Comparison of ENCODE assay signal across 12 cellular contexts in the genomic region with DNA sequence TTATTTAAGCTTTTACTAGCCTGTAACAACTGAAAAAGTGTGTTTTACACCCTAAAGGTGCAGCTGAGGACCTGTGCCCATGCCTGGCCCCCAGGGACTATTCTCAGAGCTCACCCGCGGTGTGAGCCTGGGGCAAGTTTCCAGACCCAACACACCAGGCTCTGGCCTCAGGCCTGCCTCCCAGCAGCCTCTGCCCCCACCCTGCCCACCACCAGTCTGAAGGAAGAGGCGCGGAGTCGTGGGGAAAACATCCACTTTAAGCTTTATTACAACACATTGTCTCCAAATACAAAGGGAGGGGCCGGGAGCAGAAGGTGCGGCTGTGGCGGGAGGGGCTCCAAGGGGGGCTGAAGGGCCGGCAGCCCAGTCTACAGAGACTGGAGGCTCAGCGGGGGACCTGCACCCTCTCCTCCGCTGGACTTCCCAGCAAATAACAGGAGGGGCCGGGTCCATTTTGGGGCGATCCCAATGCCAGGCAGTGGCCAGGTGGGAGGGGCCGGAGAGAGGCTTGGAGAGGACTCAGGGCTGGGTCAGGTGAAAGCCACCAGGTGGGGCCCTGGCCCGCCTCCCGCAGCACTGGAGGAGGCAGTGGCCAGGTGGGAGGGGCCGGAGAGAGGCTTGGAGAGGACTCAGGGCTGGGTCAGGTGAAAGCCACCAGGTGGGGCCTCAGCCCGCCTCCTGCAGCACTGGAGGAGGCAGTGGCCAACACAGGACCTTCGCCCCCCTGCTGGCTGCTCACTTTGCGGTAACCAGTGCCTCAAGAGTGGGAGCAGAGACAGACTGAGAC. TPM values are rescaled to one million over a fixed set of nuclear protein-coding genes. Genes with fewer than 3 reads are reported as not detected.
DNase-seq lines count a peak whose midpoint lies in the region; ATAC-seq, FAIRE-seq and TF ChIP-seq lines count a peak whose summit lies in the region.
"Had no signal": no experiment of that assay in that cellular context is flagged by ENCODE, and none has a peak within 500 bp of the region (broad histone marks: within the 10 kb centered on the region; RNA-seq: fewer than 3 reads in every experiment).

No MANE protein-coding gene starts in this region.

- H3K4me1 ChIP-seq in colonic mucosa (peaks cover 8% of the 10 kb centered on the region), pancreas (peaks cover 11 to 23% (median 17%) of the 10 kb centered on the region in 3 donors), esophagus squamous epithelium (peaks cover 15 to 35% (median 16%) of the 10 kb centered on the region in 3 donors)

- no peaks in the 10 kb centered on the region for H3K36me3 ChIP-seq in colonic mucosa
- peaks cover 0 to 9% (median 0%) of the 10 kb centered on the region in 3 donors for H3K36me3 ChIP-seq in pancreas
- no peaks in the 10 kb centered on the region for H3K36me3 ChIP-seq in esophagus squamous epithelium

- peak; percentile 79 to 92 (median 88) for ATAC-seq in pancreas
- ATAC-seq: activated T-cell treated with anti-CD3 and anti-CD28 coated beads, Interleukin-2, amount 50 U/mL, for 4 hours; GM12878 had no signal

- H3K9me3 ChIP-seq in colonic mucosa (no peaks in the 10 kb centered on the region), pancreas (no peaks in the 10 kb centered on the region), esophagus squamous epithelium (no peaks in the 10 kb centered on the region)

- no peak for FAIRE-seq in pancreas (lab: Jason Lieb, UNC)
- FAIRE-seq: GM12878 had no signal

- H3K4me3 ChIP-seq in colonic mucosa: no peak overlapping the region
- peak overlapping the region in 1 of 4 donors; percentile 26 for H3K4me3 ChIP-seq in pancreas
- H3K4me3 ChIP-seq in esophagus squamous epithelium: no peak overlapping the region
- H3K4me3 ChIP-seq: GM12878 had no signal

- intact Hi-C loops in colonic mucosa (cut with DNase I): no loop called here
- intact Hi-C loops in pancreas (cut with DNase I): no loop called here
- intact Hi-C loops in esophagus squamous epithelium (cut with DNase I): no loop called here

- peak overlapping the region in 1 of 2 donors; percentile 51 for H3K9ac ChIP-seq in colonic mucosa (ENCODE audit: low read depth in 2 of 2, low read length in 2 of 2)

- 11 to 14% methylated on average over 19 to 20 of the region's 20 CpGs for WGBS in pancreas, 2 donors
- 31 to 37% methylated on average over 6 to 9 of the region's 20 CpGs for WGBS in esophagus squamous epithelium, 2 donors

- in situ Hi-C loops in G401 (cut with HindIII; ENCODE audit: low sequenced_read_pairs): no loop called here

- TF ChIP-seq CTCF in colonic mucosa (IDR thresholded peaks at IDR 0.05): peak; percentile 36
- TF ChIP-seq CTCF in pancreas (IDR thresholded peaks at IDR 0.05): peak in 3 of 4 donors; percentile 33 to 40 (median 38)
- TF ChIP-seq CTCF in esophagus squamous epithelium (IDR thresholded peaks at IDR 0.05): peak in 2 of 6 experiments; percentile 29 to 44

- DNase-seq in G401 (ENCODE audit: low spot score) (peak; percentile 40), NCI-H2029 treated with DMSO at 0.1 percent for 48 hours (lab: John Stamatoyannopoulos, UW) (peak; percentile 35), colonic mucosa (peak; percentile 88), pancreas (peak; percentile 80 to 99 (median 96)), esophagus squamous epithelium (lab: John Stamatoyannopoulos, UW) (no peak), NCI-H524 treated with DMSO at 0.1 percent for 48 hours (lab: John Stamatoyannopoulos, UW) (no peak)
- DNase-seq in activated CD4-positive, alpha-beta T cell treated with anti-CD3 and anti-CD28 coated beads for 48 hours: no peak
- DNase-seq: activated T-cell treated with anti-CD3 and anti-CD28 coated beads, Interleukin-2, amount 50 U/mL, for 4 hours; anterior cingulate cortex; NCI-H1048 had no signal

- H3K27ac ChIP-seq in colonic mucosa (no peak overlapping the region), pancreas (peak overlapping the region; percentile 9 to 69 (median 51)), esophagus squamous epithelium (peak overlapping the region in 1 of 4 donors; percentile 5)

- TF ChIP-seq POLR2A in esophagus squamous epithelium (IDR thresholded peaks at IDR 0.05): no peak

- H3K27me3 ChIP-seq in colonic mucosa (no peaks in the 10 kb centered on the region), pancreas (no peaks in the 10 kb centered on the region), esophagus squamous epithelium (peaks cover 0 to 74% (median 0%) of the 10 kb centered on the region in 4 donors)

RNA-seq across cellular contexts. Expression of a gene that starts 18.1 kb away (rescaled TPM):
- total RNA-seq in G401 (2014; rRNA removed; shearing (Covaris generic)): 1.5 and 8.9 TPM in 2 replicates
- total RNA-seq in colonic mucosa (10 to 100 TPM; 21.8 to 33.9 TPM), pancreas (10 to 100 TPM in 4 of 6 donors, 1 to 10 TPM in 2; 6.4 to 23.5 (median 14.3) TPM), esophagus squamous epithelium (1 to 10 TPM in 2 of 4 donors, under 1 TPM in 2; 0.12 to 1.3 (median 0.64) TPM)
- polyA plus RNA-seq in pancreas: 10 to 100 TPM; 11.8 to 12.7 TPM

RNA-seq across cellular contexts. Expression of a gene that starts 31.1 kb away (rescaled TPM):
- total RNA-seq in G401 (2014; rRNA removed; shearing (Covaris generic)): not detected in 2 replicates
- total RNA-seq in colonic mucosa (not detected), pancreas (not detected), esophagus squamous epithelium (not detected)
- polyA plus RNA-seq in pancreas: under 1 TPM in 1 of 2 donors, not detected in 1; 0.46 TPM
- total RNA-seq: activated T-cell treated with anti-CD3 and anti-CD28 coated beads, Interleukin-2, amount 50 U/mL, for 4 hours; GM12878; neural crest cell had no signal
- polyA plus RNA-seq: GM12878 had no signal

RNA-seq across cellular contexts. Expression of a gene that starts 44.1 kb away (rescaled TPM):
- not detected in 2 replicates for total RNA-seq in G401 (2014; rRNA removed; shearing (Covaris generic))
- total RNA-seq in colonic mucosa (not detected), pancreas (not detected), esophagus squamous epithelium (not detected)
- under 1 TPM in 1 of 2 donors, not detected in 1; 0.15 TPM for polyA plus RNA-seq in pancreas
- total RNA-seq: activated T-cell treated with anti-CD3 and anti-CD28 coated beads, Interleukin-2, amount 50 U/mL, for 4 hours; GM12878; neural crest cell had no signal
- polyA plus RNA-seq: GM12878 had no signal

RNA-seq across cellular contexts. Expression of a gene that starts 54.3 kb away (rescaled TPM):
- total RNA-seq in G401 (2014; rRNA removed; shearing (Covaris generic)): not detected in 2 replicates
- total RNA-seq in colonic mucosa: not detected
- not detected for total RNA-seq in pancreas
- polyA plus RNA-seq in pancreas: not detected
- total RNA-seq in esophagus squamous epithelium: not detected
- total RNA-seq: activated T-cell treated with anti-CD3 and anti-CD28 coated beads, Interleukin-2, amount 50 U/mL, for 4 hours; GM12878; neural crest cell had no signal
- polyA plus RNA-seq: GM12878 had no signal

Comparison
In these comparisons a context has a peak if more than half of its experiments do, and no peak if none do; other contexts are left out.
1. DNase-seq: peak in G401 (single experiment), NCI-H2029 treated with DMSO at 0.1 percent for 48 hours (single experiment), colonic mucosa (single experiment) and pancreas (6 of 6); none in esophagus squamous epithelium (single experiment), activated CD4-positive, alpha-beta T cell treated with anti-CD3 and anti-CD28 coated beads for 48 hours (single experiment) and NCI-H524 treated with DMSO at 0.1 percent for 48 hours (single experiment).